ENCODE assay signal across 11 cellular contexts in genomic region chr13:41313117-41313516, GRCh38. TPM values are rescaled to one million over a fixed set of nuclear protein-coding genes. Genes with fewer than 3 reads are reported as not detected.
A peak's percentile ranks its signal among the peaks of the same experiment; 100 is the strongest.
DNase-seq lines count a peak whose midpoint lies in the region; ATAC-seq and TF ChIP-seq lines count a peak whose summit lies in the region.
"Had no signal": no experiment of that assay in that cellular context is flagged by ENCODE, and none has a peak within 500 bp of the region (broad histone marks: within the 10 kb centered on the region; RNA-seq: fewer than 3 reads in every experiment).

No MANE protein-coding gene starts in this region.

- H3K9ac ChIP-seq in iPS-18a (ENCODE audit: low read length), result peak overlapping the region; percentile 97
- H3K9ac ChIP-seq: parathyroid adenoma had no signal

- H3K4me1 Mint-ChIP-seq in activated T-helper 1 cell treated with anti-CD3 and anti-CD28 coated beads, Interleukin-12 subunit alpha, Interleukin-12 subunit beta, Interleukin-2, Interleukin-4 antibody, amounts not matched to agents 30 ng/mL and 10 ng/mL and 1 ng/mL, durations not matched to agents 14 hours and 24 hours and 36 hours (ENCODE audit: low read depth), result peaks cover 48% of the 10 kb centered on the region
- peaks cover 9 to 24% of the 10 kb centered on the region in 2 donors for H3K4me1 Mint-ChIP-seq in stimulated activated naive B cell treated with anti-CD40 and anti-IgM and Interleukin-4, amounts not matched to agents 10 μg/mL and 1 μg/mL and 100 μg/mL, for 72 hours

- intact Hi-C loops in heart right ventricle (cut with DNase I), result loop anchor here in 3 of 10 donors (2.0 to 10.0 kb wide), 3 partner anchors 50 to 248 kb away; partner anchors contain the start of genes MTRF1 (in 3 of the 3) and WBP4 (in 1 of the 3)
- intact Hi-C loops in cardiac septum (cut with DNase I), result no loop called here
- intact Hi-C loops in activated T-helper 1 cell treated with anti-CD3 and anti-CD28 coated beads, Interleukin-12 subunit alpha, Interleukin-12 subunit beta, Interleukin-2, Interleukin-4 antibody, amounts not matched to agents 30 ng/mL and 10 ng/mL and 1 ng/mL, durations not matched to agents 14 hours and 24 hours and 36 hours (cut with micrococcal nuclease), result loop anchor here (2.0 to 10.0 kb wide), 3 partner anchors 16 to 732 kb away; partner anchors contain the start of gene DGKH
- intact Hi-C loops in upper lobe of right lung (cut with DNase I), result no loop called here

- no peak for ATAC-seq in heart right ventricle
- no peak for ATAC-seq in upper lobe of right lung
- no peak for ATAC-seq in stimulated activated naive B cell treated with anti-CD40 and anti-IgM and Interleukin-4, amounts not matched to agents 10 μg/mL and 1 μg/mL and 100 μg/mL, for 72 hours (replicated peaks)

- H3K27ac ChIP-seq in heart right ventricle, result peak overlapping the region in 3 of 10 donors; percentile 6 to 93 (median 92)
- no peak overlapping the region for H3K27ac ChIP-seq in iPS-18a (ENCODE audit: low read length)
- H3K27ac ChIP-seq in upper lobe of right lung, result no peak overlapping the region
- H3K27ac ChIP-seq: parathyroid adenoma had no signal

- H3K27me3 Mint-ChIP-seq in activated T-helper 1 cell treated with anti-CD3 and anti-CD28 coated beads, Interleukin-12 subunit alpha, Interleukin-12 subunit beta, Interleukin-2, Interleukin-4 antibody, amounts not matched to agents 30 ng/mL and 10 ng/mL and 1 ng/mL, durations not matched to agents 14 hours and 24 hours and 36 hours (ENCODE audit: insufficient read depth), result no peaks in the 10 kb centered on the region
- H3K27me3 Mint-ChIP-seq in stimulated activated naive B cell treated with anti-CD40 and anti-IgM and Interleukin-4, amounts not matched to agents 10 μg/mL and 1 μg/mL and 100 μg/mL, for 72 hours, result no peaks in the 10 kb centered on the region

- TF ChIP-seq CTCF in heart right ventricle (IDR thresholded peaks at IDR 0.05) (no peak), upper lobe of right lung (IDR thresholded peaks at IDR 0.05) (no peak)

- H3K27me3 ChIP-seq in heart right ventricle, result no peaks in the 10 kb centered on the region
- no peaks in the 10 kb centered on the region for H3K27me3 ChIP-seq in iPS-18a (ENCODE audit: control insufficient read depth, insufficient read depth, low read length)
- no peaks in the 10 kb centered on the region for H3K27me3 ChIP-seq in upper lobe of right lung
- H3K27me3 ChIP-seq: tibial nerve had no signal

- H3K36me3 ChIP-seq in heart right ventricle (peaks cover 0 to 14% (median 0%) of the 10 kb centered on the region in 9 donors), iPS-18a (ENCODE audit: control insufficient read depth, low read depth, low read length) (peaks cover 8% of the 10 kb centered on the region), upper lobe of right lung (no peaks in the 10 kb centered on the region)
- H3K36me3 ChIP-seq: tibial nerve had no signal

- H3K9me3 Mint-ChIP-seq in activated T-helper 1 cell treated with anti-CD3 and anti-CD28 coated beads, Interleukin-12 subunit alpha, Interleukin-12 subunit beta, Interleukin-2, Interleukin-4 antibody, amounts not matched to agents 30 ng/mL and 10 ng/mL and 1 ng/mL, durations not matched to agents 14 hours and 24 hours and 36 hours, result no peaks in the 10 kb centered on the region
- no peaks in the 10 kb centered on the region for H3K9me3 Mint-ChIP-seq in stimulated activated naive B cell treated with anti-CD40 and anti-IgM and Interleukin-4, amounts not matched to agents 10 μg/mL and 1 μg/mL and 100 μg/mL, for 72 hours

- H3K27ac Mint-ChIP-seq in activated T-helper 1 cell treated with anti-CD3 and anti-CD28 coated beads, Interleukin-12 subunit alpha, Interleukin-12 subunit beta, Interleukin-2, Interleukin-4 antibody, amounts not matched to agents 30 ng/mL and 10 ng/mL and 1 ng/mL, durations not matched to agents 14 hours and 24 hours and 36 hours, result no peak overlapping the region
- no peak overlapping the region for H3K27ac Mint-ChIP-seq in stimulated activated naive B cell treated with anti-CD40 and anti-IgM and Interleukin-4, amounts not matched to agents 10 μg/mL and 1 μg/mL and 100 μg/mL, for 72 hours

- WGBS in heart right ventricle, 2 donors, result 53 to 56% methylated on average over 5 of the region's 5 CpGs

- H3K9me3 ChIP-seq in heart right ventricle (no peaks in the 10 kb centered on the region), iPS-18a (ENCODE audit: control insufficient read depth, low read depth, low read length) (no peaks in the 10 kb centered on the region), upper lobe of right lung (no peaks in the 10 kb centered on the region)
- H3K9me3 ChIP-seq: tibial nerve had no signal

- H3K4me1 ChIP-seq in heart right ventricle (peaks cover 0 to 53% (median 37%) of the 10 kb centered on the region in 9 donors), iPS-18a (ENCODE audit: control insufficient read depth, low read depth, low read length) (peaks cover 23% of the 10 kb centered on the region), upper lobe of right lung (peaks cover 28% of the 10 kb centered on the region)
- H3K4me1 ChIP-seq: parathyroid adenoma had no signal

- peak overlapping the region; percentile 65 for H3K4me3 Mint-ChIP-seq in activated T-helper 1 cell treated with anti-CD3 and anti-CD28 coated beads, Interleukin-12 subunit alpha, Interleukin-12 subunit beta, Interleukin-2, Interleukin-4 antibody, amounts not matched to agents 30 ng/mL and 10 ng/mL and 1 ng/mL, durations not matched to agents 14 hours and 24 hours and 36 hours
- H3K4me3 Mint-ChIP-seq in stimulated activated naive B cell treated with anti-CD40 and anti-IgM and Interleukin-4, amounts not matched to agents 10 μg/mL and 1 μg/mL and 100 μg/mL, for 72 hours, result no peak overlapping the region

- peaks cover 10% of the 10 kb centered on the region for H3K36me3 Mint-ChIP-seq in activated T-helper 1 cell treated with anti-CD3 and anti-CD28 coated beads, Interleukin-12 subunit alpha, Interleukin-12 subunit beta, Interleukin-2, Interleukin-4 antibody, amounts not matched to agents 30 ng/mL and 10 ng/mL and 1 ng/mL, durations not matched to agents 14 hours and 24 hours and 36 hours (ENCODE audit: low read depth)
- no peaks in the 10 kb centered on the region for H3K36me3 Mint-ChIP-seq in stimulated activated naive B cell treated with anti-CD40 and anti-IgM and Interleukin-4, amounts not matched to agents 10 μg/mL and 1 μg/mL and 100 μg/mL, for 72 hours

- H3K4me3 ChIP-seq in heart right ventricle (peak overlapping the region in 8 of 10 donors; percentile 86 to 100 (median 97)), iPS-18a (ENCODE audit: low read length) (peak overlapping the region; percentile 100), upper lobe of right lung (peak overlapping the region; percentile 87)

- no peak for DNase-seq in heart right ventricle
- DNase-seq in cardiac septum (ENCODE audit: low spot score), result no peak
- no peak for DNase-seq in activated T-helper 1 cell treated with anti-CD3 and anti-CD28 coated beads, Interleukin-12 subunit alpha, Interleukin-12 subunit beta, Interleukin-2, Interleukin-4 antibody, amounts not matched to agents 30 ng/mL and 10 ng/mL and 1 ng/mL, durations not matched to agents 14 hours and 24 hours and 36 hours (ENCODE audit: low spot score)
- no peak for DNase-seq in upper lobe of right lung
- no peak for DNase-seq in AG20443 (ENCODE audit: low spot score)
- DNase-seq in activated effector memory CD4-positive, alpha-beta T cell treated with anti-CD3 and anti-CD28 coated beads, Interleukin-2, amount 50 U/mL, for 16 hours, result no peak
- DNase-seq in stimulated activated naive B cell treated with anti-CD40 and anti-IgM and Interleukin-4, amounts not matched to agents 10 μg/mL and 1 μg/mL and 100 μg/mL, for 72 hours, result no peak
- DNase-seq: GOT3 had no signal

RNA-seq across cellular contexts. Expression of gene NAA16, which starts 2.0 kb away (rescaled TPM):
- total RNA-seq in heart right ventricle (10 to 100 TPM in 2 of 10 donors, 1 to 10 TPM in 8; 5.6 to 10.3 (median 8.5) TPM), cardiac septum (10.2 TPM), upper lobe of right lung (20.9 TPM)
- 10 to 100 TPM in 1 of 2 donors, 1 to 10 TPM in 1; 3.4 to 15.1 TPM for polyA plus RNA-seq in heart right ventricle
- 31.9 and 33.4 TPM in 2 replicates for total RNA-seq in activated T-helper 1 cell treated with anti-CD3 and anti-CD28 coated beads, Interleukin-12 subunit alpha, Interleukin-12 subunit beta, Interleukin-2, Interleukin-4 antibody, amounts not matched to agents 30 ng/mL and 10 ng/mL and 1 ng/mL, durations not matched to agents 14 hours and 24 hours and 36 hours

RNA-seq across cellular contexts. Expression of gene MTRF1, which starts 49.7 kb away (rescaled TPM):
- total RNA-seq in heart right ventricle (10 to 100 TPM in 6 of 10 donors, 1 to 10 TPM in 4; 8.2 to 15.0 (median 10.3) TPM), cardiac septum (8.5 TPM), upper lobe of right lung (10.7 TPM)
- polyA plus RNA-seq in heart right ventricle, result 10 to 100 TPM in 1 of 2 donors, 1 to 10 TPM in 1; 6.6 to 18.7 TPM
- total RNA-seq in activated T-helper 1 cell treated with anti-CD3 and anti-CD28 coated beads, Interleukin-12 subunit alpha, Interleukin-12 subunit beta, Interleukin-2, Interleukin-4 antibody, amounts not matched to agents 30 ng/mL and 10 ng/mL and 1 ng/mL, durations not matched to agents 14 hours and 24 hours and 36 hours, result 17.5 and 20.2 TPM in 2 replicates
